In the genomic region with DNA sequence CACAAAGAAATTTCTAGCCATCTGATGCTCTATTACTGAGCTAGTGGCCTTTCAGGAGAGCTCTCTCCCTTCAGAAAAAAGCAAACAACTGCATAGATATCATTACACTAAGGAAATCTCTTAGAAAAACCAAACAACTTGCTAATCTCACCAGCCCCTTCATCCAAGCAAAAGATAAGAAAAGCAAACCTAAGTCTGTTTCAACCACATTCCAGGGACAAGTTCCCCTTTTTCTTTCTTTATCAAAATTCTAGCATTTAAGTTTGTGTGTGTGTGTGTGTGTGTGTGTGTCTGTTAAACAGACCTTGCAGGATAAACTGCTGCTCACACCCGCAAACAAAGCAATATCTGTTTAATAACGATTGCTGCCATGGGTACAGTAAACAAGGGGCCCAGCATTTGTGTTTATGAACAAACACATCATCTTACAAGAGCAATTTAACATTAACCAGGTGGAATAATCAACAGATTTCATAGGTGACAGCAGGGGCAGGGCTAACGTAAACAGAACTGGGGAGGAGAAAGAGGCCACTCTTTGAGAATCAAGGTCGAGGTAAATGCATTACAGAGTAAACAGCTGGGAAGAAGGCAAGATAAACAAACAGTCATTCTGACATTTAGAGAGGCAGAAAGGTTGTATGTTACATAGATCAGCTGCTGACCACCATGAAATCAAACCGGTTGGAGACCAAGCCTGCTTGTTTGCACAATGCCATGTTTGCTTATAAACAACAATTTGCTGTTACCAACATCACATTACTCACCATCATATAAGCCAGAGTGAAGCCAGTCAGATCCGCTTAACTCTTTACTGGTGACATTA, we compare ENCODE assay signal across 11 cellular contexts.
DNase-seq lines count a peak whose midpoint lies in the region; ATAC-seq, FAIRE-seq and TF ChIP-seq lines count a peak whose summit lies in the region.
"Had no signal": no experiment of that assay in that cellular context is flagged by ENCODE, and none has a peak within 500 bp of the region (broad histone marks: within the 10 kb centered on the region; RNA-seq: fewer than 3 reads in every experiment).

No MANE protein-coding gene starts in this region.

- WGBS in body of pancreas, 2 donors, result 18% methylated on average over 6 of the region's 6 CpGs

- H3K36me3 ChIP-seq in GM23338 (ENCODE audit: insufficient read depth) (no peaks in the 10 kb centered on the region), body of pancreas (replicated peaks in 1 of 2; ENCODE audit: insufficient read depth in 1 of 2, low read depth in 2 of 2) (no peaks in the 10 kb centered on the region)
- H3K36me3 ChIP-seq: thoracic aorta had no signal

- peaks cover 15% of the 10 kb centered on the region for H3K79me2 ChIP-seq in GM23338 (replicated peaks; ENCODE audit: insufficient read depth)

- no peaks in the 10 kb centered on the region for H3K36me3 Mint-ChIP-seq in GM23338 (ENCODE audit: low read depth)
- no peaks in the 10 kb centered on the region for H3K36me3 Mint-ChIP-seq in neural crest cell (ENCODE audit: low read depth)

- H3K9me3 ChIP-seq in body of pancreas, result no peaks in the 10 kb centered on the region
- H3K9me3 ChIP-seq: thoracic aorta had no signal

- H3K4me1 Mint-ChIP-seq in GM23338, result peaks cover 53% of the 10 kb centered on the region
- H3K4me1 Mint-ChIP-seq in neural crest cell, result peaks cover 36% of the 10 kb centered on the region

- no peak for FAIRE-seq in GM12892 (lab: Jason Lieb, UNC)

- intact Hi-C loops in body of pancreas (cut with DNase I), result no loop called here

- H3K27me3 Mint-ChIP-seq in GM23338 (ENCODE audit: insufficient read depth, low read depth, poor library complexity), result peaks cover 5% of the 10 kb centered on the region
- no peaks in the 10 kb centered on the region for H3K27me3 Mint-ChIP-seq in neural crest cell (ENCODE audit: low read depth)

- DNase-seq in GM23338 (ENCODE audit: low spot score) (no peak), NCI-H2081 treated with DMSO at 0.1 percent for 48 hours (lab: John Stamatoyannopoulos, UW) (peak; percentile 64), body of pancreas (peak; percentile 20 to 64 (median 40)), neural crest cell (ENCODE audit: low read depth, low spot score) (no peak), GM12892 (ENCODE audit: insufficient read length) (no peak), 8988T (no peak), foreskin keratinocyte (no peak)
- DNase-seq: anterior cingulate cortex had no signal

- H3K9me2 ChIP-seq in GM23338 (ENCODE audit: insufficient read depth), result peaks cover 3% of the 10 kb centered on the region; the same call in 1 of the 2 replicates

- TF ChIP-seq CTCF in GM23338 (conservative IDR thresholded peaks at IDR 0.05; ENCODE audit: low read depth in 2 of 2) (no peak), body of pancreas (IDR thresholded peaks at IDR 0.05) (no peak), neural crest cell (conservative IDR thresholded peaks at IDR 0.05) (no peak), foreskin keratinocyte (conservative IDR thresholded peaks at IDR 0.05) (no peak)

- H2AFZ ChIP-seq in GM23338, result no peak overlapping the region

- H3F3A ChIP-seq in GM23338 (replicated peaks; ENCODE audit: low read depth), result no peaks in the 10 kb centered on the region

- TF ChIP-seq POLR2A in body of pancreas (IDR thresholded peaks at IDR 0.05) (no peak), GM12892 (IDR thresholded peaks at IDR 0.05; ENCODE audit: low read depth, low read length) (no peak)

- H3K4me2 ChIP-seq in GM23338, result no peak overlapping the region
- H3K4me2 ChIP-seq: KMS-11 had no signal

- peak; percentile 63 for ATAC-seq in GM23338
- ATAC-seq in body of pancreas, result peak; percentile 77
- no peak for ATAC-seq in GM19397 (IDR thresholded peaks at IDR 0.05; ENCODE audit: unreplicated experiment)
- no peak for ATAC-seq in foreskin keratinocyte

- H3K27ac ChIP-seq in GM23338 (ENCODE audit: low read depth), result no peak overlapping the region
- peak overlapping the region; percentile 64 to 87 (median 68) for H3K27ac ChIP-seq in body of pancreas
- H3K27ac ChIP-seq in foreskin keratinocyte, result no peak overlapping the region
- H3K27ac ChIP-seq: KMS-11 had no signal

- peaks cover 23% of the 10 kb centered on the region for H3K4me1 ChIP-seq in GM23338 (ENCODE audit: insufficient read depth)
- H3K4me1 ChIP-seq in body of pancreas, result peaks cover 59% of the 10 kb centered on the region
- H3K4me1 ChIP-seq in foreskin keratinocyte, result no peaks in the 10 kb centered on the region

- no peaks in the 10 kb centered on the region for H3K27me3 ChIP-seq in GM23338 (ENCODE audit: insufficient read depth)
- H3K27me3 ChIP-seq in body of pancreas, result no peaks in the 10 kb centered on the region
- no peaks in the 10 kb centered on the region for H3K27me3 ChIP-seq in foreskin keratinocyte

- H3K4me3 ChIP-seq in GM23338 (no peak overlapping the region), body of pancreas (no peak overlapping the region)
- H3K4me3 ChIP-seq: thoracic aorta had no signal

- no peak overlapping the region for H3K4me3 Mint-ChIP-seq in GM23338
- H3K4me3 Mint-ChIP-seq in neural crest cell, result no peak overlapping the region

- no peaks in the 10 kb centered on the region for H4K20me1 ChIP-seq in GM23338 (replicated peaks; ENCODE audit: insufficient read depth)

- no peak overlapping the region for H3K27ac Mint-ChIP-seq in GM23338
- H3K27ac Mint-ChIP-seq in neural crest cell (ENCODE audit: unreplicated experiment), result peak overlapping the region; percentile 16

- H3K9me3 Mint-ChIP-seq in GM23338 (no peaks in the 10 kb centered on the region; the same call in 2 of the 3 replicates), neural crest cell (no peaks in the 10 kb centered on the region)

TF ChIP-seq in GM23338, 12 proteins besides CTCF, POLR2A, EP300 and RAD21 (continues in another document):
- TF ChIP-seq NANOG (IDR thresholded peaks at IDR 0.05; ENCODE audit: borderline replicate concordance) (no peak), EZH2phosphoT487 (IDR thresholded peaks at IDR 0.05; ENCODE audit: unreplicated experiment) (no peak), EZH2 (IDR thresholded peaks at IDR 0.05; ENCODE audit: low read depth, unreplicated experiment) (no peak)
- TF ChIP-seq, protein P1, sequence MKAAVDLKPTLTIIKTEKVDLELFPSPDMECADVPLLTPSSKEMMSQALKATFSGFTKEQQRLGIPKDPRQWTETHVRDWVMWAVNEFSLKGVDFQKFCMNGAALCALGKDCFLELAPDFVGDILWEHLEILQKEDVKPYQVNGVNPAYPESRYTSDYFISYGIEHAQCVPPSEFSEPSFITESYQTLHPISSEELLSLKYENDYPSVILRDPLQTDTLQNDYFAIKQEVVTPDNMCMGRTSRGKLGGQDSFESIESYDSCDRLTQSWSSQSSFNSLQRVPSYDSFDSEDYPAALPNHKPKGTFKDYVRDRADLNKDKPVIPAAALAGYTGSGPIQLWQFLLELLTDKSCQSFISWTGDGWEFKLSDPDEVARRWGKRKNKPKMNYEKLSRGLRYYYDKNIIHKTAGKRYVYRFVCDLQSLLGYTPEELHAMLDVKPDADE (IDR thresholded peaks at IDR 0.05), result no peak
- TF ChIP-seq, protein P2, sequence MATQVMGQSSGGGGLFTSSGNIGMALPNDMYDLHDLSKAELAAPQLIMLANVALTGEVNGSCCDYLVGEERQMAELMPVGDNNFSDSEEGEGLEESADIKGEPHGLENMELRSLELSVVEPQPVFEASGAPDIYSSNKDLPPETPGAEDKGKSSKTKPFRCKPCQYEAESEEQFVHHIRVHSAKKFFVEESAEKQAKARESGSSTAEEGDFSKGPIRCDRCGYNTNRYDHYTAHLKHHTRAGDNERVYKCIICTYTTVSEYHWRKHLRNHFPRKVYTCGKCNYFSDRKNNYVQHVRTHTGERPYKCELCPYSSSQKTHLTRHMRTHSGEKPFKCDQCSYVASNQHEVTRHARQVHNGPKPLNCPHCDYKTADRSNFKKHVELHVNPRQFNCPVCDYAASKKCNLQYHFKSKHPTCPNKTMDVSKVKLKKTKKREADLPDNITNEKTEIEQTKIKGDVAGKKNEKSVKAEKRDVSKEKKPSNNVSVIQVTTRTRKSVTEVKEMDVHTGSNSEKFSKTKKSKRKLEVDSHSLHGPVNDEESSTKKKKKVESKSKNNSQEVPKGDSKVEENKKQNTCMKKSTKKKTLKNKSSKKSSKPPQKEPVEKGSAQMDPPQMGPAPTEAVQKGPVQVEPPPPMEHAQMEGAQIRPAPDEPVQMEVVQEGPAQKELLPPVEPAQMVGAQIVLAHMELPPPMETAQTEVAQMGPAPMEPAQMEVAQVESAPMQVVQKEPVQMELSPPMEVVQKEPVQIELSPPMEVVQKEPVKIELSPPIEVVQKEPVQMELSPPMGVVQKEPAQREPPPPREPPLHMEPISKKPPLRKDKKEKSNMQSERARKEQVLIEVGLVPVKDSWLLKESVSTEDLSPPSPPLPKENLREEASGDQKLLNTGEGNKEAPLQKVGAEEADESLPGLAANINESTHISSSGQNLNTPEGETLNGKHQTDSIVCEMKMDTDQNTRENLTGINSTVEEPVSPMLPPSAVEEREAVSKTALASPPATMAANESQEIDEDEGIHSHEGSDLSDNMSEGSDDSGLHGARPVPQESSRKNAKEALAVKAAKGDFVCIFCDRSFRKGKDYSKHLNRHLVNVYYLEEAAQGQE (IDR thresholded peaks at IDR 0.05; ENCODE audit: unreplicated experiment), result no peak

Comparison
In these comparisons a context has a peak if more than half of its experiments do, and no peak if none do; other contexts are left out.
1. ATAC-seq: peak in GM23338 (single experiment) and body of pancreas (single experiment); none in GM19397 (single experiment) and foreskin keratinocyte (single experiment).
2. DNase-seq: peak in NCI-H2081 treated with DMSO at 0.1 percent for 48 hours (single experiment) and body of pancreas (4 of 4); none in GM23338 (single experiment), neural crest cell (single experiment), GM12892 (single experiment), 8988T (single experiment) and foreskin keratinocyte (0 of 2).
3. H3K27ac ChIP-seq: peak in body of pancreas (4 of 4); none in GM23338 (single experiment) and foreskin keratinocyte (single experiment).